ENCODE assay signal across 18 cellular contexts in genomic region chr19:19546751-19547162, GRCh38. TPM values are rescaled to one million over a fixed set of nuclear protein-coding genes. Genes with fewer than 3 reads are reported as not detected.
DNase-seq lines count a peak whose midpoint lies in the region; ATAC-seq and TF ChIP-seq lines count a peak whose summit lies in the region.
"Had no signal": no experiment of that assay in that cellular context is flagged by ENCODE, and none has a peak within 500 bp of the region (broad histone marks: within the 10 kb centered on the region; RNA-seq: fewer than 3 reads in every experiment).

No MANE protein-coding gene starts in this region.

- BruUV-seq in mammary epithelial cell (replicated peaks; lab: Mats Ljungman, UMichigan) (no TSS peak), MCF 10A (replicated peaks; lab: Mats Ljungman, UMichigan) (no TSS peak)

- H3K9me3 Mint-ChIP-seq in MCF 10A (ENCODE audit: unreplicated experiment), result no peaks in the 10 kb centered on the region
- H3K9me3 Mint-ChIP-seq in activated CD4-positive, alpha-beta memory T cell treated with anti-CD3 and anti-CD28 coated beads for 36 hours, result no peaks in the 10 kb centered on the region

- H2AFZ ChIP-seq in mammary epithelial cell (ENCODE audit: low read depth, low read length), result no peak overlapping the region
- H2AFZ ChIP-seq in SK-N-SH (ENCODE audit: low read depth), result no peak overlapping the region
- no peak overlapping the region for H2AFZ ChIP-seq in neuronal stem cell (ENCODE audit: low read length)

- intact Hi-C loops in mammary epithelial cell (cut with micrococcal nuclease) (no loop called here), MCF 10A (cut with micrococcal nuclease) (no loop called here), heart left ventricle (cut with DNase I) (no loop called here)
- intact Hi-C loops in activated CD4-positive, alpha-beta memory T cell treated with anti-CD3 and anti-CD28 coated beads for 36 hours (cut with micrococcal nuclease), result no loop called here

- in situ Hi-C loops in mammary epithelial cell (cut with MboI; ENCODE audit: low sequenced_read_pairs in 2 of 2), result no loop called here

- no peak overlapping the region for H3K14ac ChIP-seq in neuronal stem cell (ENCODE audit: low read length)

- H3K9ac ChIP-seq in mammary epithelial cell (ENCODE audit: insufficient read depth, low read length), result no peak overlapping the region
- H3K9ac ChIP-seq in SK-N-SH, result no peak overlapping the region
- H3K9ac ChIP-seq in neuronal stem cell (ENCODE audit: low read depth, low read length, poor library complexity), result peak overlapping the region; percentile 77
- H3K9ac ChIP-seq: BLaER1 treated with 17β-estradiol and CSF1 and Interleukin-3, amounts not matched to agents 10 nM and 100 nM had no signal

- no peak for TF ChIP-seq POLR2A in heart left ventricle (IDR thresholded peaks at IDR 0.05)

- no peaks in the 10 kb centered on the region for H3K9me2 ChIP-seq in SK-N-SH

- H2BK5ac ChIP-seq in neuronal stem cell (ENCODE audit: low read length), result peak overlapping the region; percentile 53

- no peak overlapping the region for H3K27ac ChIP-seq in mammary epithelial cell (ENCODE audit: insufficient read depth, low read depth, low read length)
- H3K27ac ChIP-seq in SK-N-SH (ENCODE audit: low read depth in 2 of 2, low read length in 1 of 2), result no peak overlapping the region
- H3K27ac ChIP-seq in heart left ventricle, result peak overlapping the region in 3 of 12 donors; percentile 66 to 79 (median 66)
- no peak overlapping the region for H3K27ac ChIP-seq in neuronal stem cell (replicated peaks; ENCODE audit: low read length)
- H3K27ac ChIP-seq: BLaER1 treated with 17β-estradiol and CSF1 and Interleukin-3, amounts not matched to agents 10 nM and 100 nM; Peyer's patch had no signal

- no peak overlapping the region for H3K4me3 ChIP-seq in mammary epithelial cell (replicated peaks in 1 of 3; ENCODE audit: insufficient read depth in 1 of 3, low read depth in 2 of 3, low read length in 3 of 3)
- no peak overlapping the region for H3K4me3 ChIP-seq in SK-N-SH (ENCODE audit: low read depth in 2 of 2, low read length in 1 of 2)
- no peak overlapping the region for H3K4me3 ChIP-seq in heart left ventricle
- no peak overlapping the region for H3K4me3 ChIP-seq in neuronal stem cell (ENCODE audit: low read length in 2 of 2)
- H3K4me3 ChIP-seq: BLaER1 treated with 17β-estradiol and CSF1 and Interleukin-3, amounts not matched to agents 10 nM and 100 nM; HAP-1; K562; Peyer's patch had no signal

- dilution Hi-C loops in mammary epithelial cell (cut with HindIII; ENCODE audit: low sequenced_read_pairs), result no loop called here

- ATAC-seq in heart left ventricle, result peak; percentile 49 to 77 (median 54)
- ATAC-seq in HG02852 (IDR thresholded peaks at IDR 0.05; ENCODE audit: unreplicated experiment), result no peak
- ATAC-seq in GM21528 (IDR thresholded peaks at IDR 0.05; ENCODE audit: low FRiP score, unreplicated experiment), result no peak
- ATAC-seq: K562 had no signal

- no peaks in the 10 kb centered on the region for H3K27me3 Mint-ChIP-seq in MCF 10A (ENCODE audit: insufficient read depth, unreplicated experiment)
- H3K27me3 Mint-ChIP-seq in activated CD4-positive, alpha-beta memory T cell treated with anti-CD3 and anti-CD28 coated beads for 36 hours, result no peaks in the 10 kb centered on the region

- no peaks in the 10 kb centered on the region for H3K27me3 ChIP-seq in mammary epithelial cell (ENCODE audit: insufficient read depth, low read length)
- H3K27me3 ChIP-seq in SK-N-SH (ENCODE audit: insufficient read depth), result no peaks in the 10 kb centered on the region
- peaks cover under 1 to 55% (median 11%) of the 10 kb centered on the region in 9 donors for H3K27me3 ChIP-seq in heart left ventricle
- no peaks in the 10 kb centered on the region for H3K27me3 ChIP-seq in neuronal stem cell (ENCODE audit: control insufficient read depth in 3 of 3, insufficient read depth in 3 of 3, low read depth in 1 of 3, low read length in 3 of 3)
- H3K27me3 ChIP-seq: BLaER1 treated with 17β-estradiol and CSF1 and Interleukin-3, amounts not matched to agents 10 nM and 100 nM; Peyer's patch had no signal

- H3K36me3 Mint-ChIP-seq in MCF 10A (ENCODE audit: insufficient read depth, unreplicated experiment), result no peaks in the 10 kb centered on the region
- H3K36me3 Mint-ChIP-seq in activated CD4-positive, alpha-beta memory T cell treated with anti-CD3 and anti-CD28 coated beads for 36 hours, result no peaks in the 10 kb centered on the region

- H4K91ac ChIP-seq in neuronal stem cell (ENCODE audit: low read depth, low read length, poor library complexity), result no peak overlapping the region

- peak overlapping the region; percentile 65 for H3K23ac ChIP-seq in neuronal stem cell (ENCODE audit: low read depth, low read length, poor library complexity)

- no peak for TF ChIP-seq RAD21 in SK-N-SH (IDR thresholded peaks at IDR 0.05; ENCODE audit: low read length)

- H3K4me2 ChIP-seq in mammary epithelial cell (ENCODE audit: insufficient read depth, low read depth, low read length) (peak overlapping the region; percentile 50), SK-N-SH (no peak overlapping the region), neuronal stem cell (ENCODE audit: insufficient read depth, low read length, poor library complexity, severe bottlenecking) (no peak overlapping the region)
- H3K4me2 ChIP-seq: BLaER1 treated with 17β-estradiol and CSF1 and Interleukin-3, amounts not matched to agents 10 nM and 100 nM had no signal

- H3F3A ChIP-seq in SK-N-SH (replicated peaks; ENCODE audit: insufficient read depth), result no peaks in the 10 kb centered on the region

- H4K20me1 ChIP-seq in mammary epithelial cell (ENCODE audit: insufficient read depth, low read length) (no peaks in the 10 kb centered on the region), SK-N-SH (ENCODE audit: insufficient read depth) (no peaks in the 10 kb centered on the region)
- H4K20me1 ChIP-seq: BLaER1 treated with 17β-estradiol and CSF1 and Interleukin-3, amounts not matched to agents 10 nM and 100 nM had no signal

- H3K18ac ChIP-seq in neuronal stem cell (ENCODE audit: low read length), result peak overlapping the region; percentile 80

- CTCF ChIA-PET in mammary epithelial cell (lab: Charles Lee; ENCODE audit: low non-redundant PET), result no interaction called here
- CTCF ChIA-PET in MCF 10A (lab: Yijun Ruan, JAX), result interaction anchor here (0.5 to 1.6 kb wide), 5 partner anchors 15 to 97 kb away, joined by 3 to 13 read pairs (median 5); partner anchors contain the start of gene GMIP
- CTCF ChIA-PET in SK-N-SH (lab: Yijun Ruan, JAX), result interaction anchor here (0.9 to 15.7 kb wide), 6 partner anchors 8 to 97 kb away, joined by 3 to 258 read pairs (median 6); partner anchors contain the start of genes CILP2, GMIP and YJEFN3
- CTCF ChIA-PET in activated CD4-positive, alpha-beta memory T cell treated with anti-CD3 and anti-CD28 coated beads for 36 hours (lab: Charles Lee), result interaction anchor here (1.3 to 1.4 kb wide), 2 partner anchors 14 to 414 kb away, joined by 3 to 8 read pairs; no protein-coding TSS in a partner anchor

- H3K9me3 ChIP-seq in mammary epithelial cell (replicated peaks; ENCODE audit: insufficient read depth, low read length) (no peaks in the 10 kb centered on the region), SK-N-SH (no peaks in the 10 kb centered on the region), heart left ventricle (no peaks in the 10 kb centered on the region), neuronal stem cell (replicated peaks in 1 of 2; ENCODE audit: control insufficient read depth in 2 of 2, insufficient read depth in 1 of 2, low read depth in 1 of 2, low read length in 2 of 2) (no peaks in the 10 kb centered on the region)
- H3K9me3 ChIP-seq: HAP-1, Peyer's patch had no signal

- 5% methylated on average over 14 of the region's 19 CpGs for WGBS in mammary epithelial cell (ENCODE audit: low coverage, missing lambda C conversion rate)
- WGBS in SK-N-SH (ENCODE audit: low lambda C conversion rate), result 73% methylated on average over 10 of the region's 19 CpGs
- 34 to 45% (median 38%) methylated on average over 13 to 19 of the region's 19 CpGs for WGBS in heart left ventricle, 4 donors
- no CpG with 5 or more reads among the region's 19 CpGs for WGBS in neuronal stem cell (ENCODE audit: extremely low coverage in 2 of 2, insufficient read length in 2 of 2, insufficient replicate concordance in 1 of 2), 2 donors

- TF ChIP-seq CTCF in mammary epithelial cell (conservative IDR thresholded peaks at IDR 0.05 in 1 of 2, IDR thresholded peaks at IDR 0.05 in 1 of 2; ENCODE audit: extremely low read depth in 1 of 2, insufficient read depth in 1 of 2, low read depth in 1 of 2, low read length in 2 of 2), result no peak
- no peak for TF ChIP-seq CTCF in MCF 10A (IDR thresholded peaks at IDR 0.05; ENCODE audit: unreplicated experiment)
- no peak for TF ChIP-seq CTCF in SK-N-SH (IDR thresholded peaks at IDR 0.05)
- no peak for TF ChIP-seq CTCF in heart left ventricle (IDR thresholded peaks at IDR 0.05)

- peak overlapping the region; percentile 31 for H2BK120ac ChIP-seq in neuronal stem cell (ENCODE audit: low read depth, low read length)

- DNase-seq in mammary epithelial cell (no peak), MCF 10A (ENCODE audit: unreplicated experiment) (no peak), SK-N-SH (peak; percentile 74), heart left ventricle (peak in 2 of 5 donors; percentile 38 to 79), neuronal stem cell (ENCODE audit: low spot score) (no peak)
- DNase-seq in activated CD4-positive, alpha-beta memory T cell treated with anti-CD3 and anti-CD28 coated beads for 36 hours, result no peak
- DNase-seq: DMS79 treated with DMSO at 0.1 percent for 48 hours, MV-4-11, NCI-H1436, NCI-H2081 treated with DMSO at 0.1 percent for 48 hours, NCI-H510A, NCI-H774, Peyer's patch had no signal

- H4K8ac ChIP-seq in neuronal stem cell (ENCODE audit: low read depth, low read length), result no peak overlapping the region

- no peak overlapping the region for H3K27ac Mint-ChIP-seq in MCF 10A (ENCODE audit: low read depth, unreplicated experiment)
- H3K27ac Mint-ChIP-seq in activated CD4-positive, alpha-beta memory T cell treated with anti-CD3 and anti-CD28 coated beads for 36 hours, result no peak overlapping the region

- POLR2A ChIA-PET in MCF 10A (lab: Yijun Ruan, JAX) (no interaction called here), SK-N-SH (lab: Yijun Ruan, JAX) (no interaction called here)
- POLR2A ChIA-PET in activated CD4-positive, alpha-beta memory T cell treated with anti-CD3 and anti-CD28 coated beads for 36 hours (lab: Charles Lee), result no interaction called here

- H3K4me3 Mint-ChIP-seq in MCF 10A (ENCODE audit: unreplicated experiment), result no peak overlapping the region
- H3K4me3 Mint-ChIP-seq in activated CD4-positive, alpha-beta memory T cell treated with anti-CD3 and anti-CD28 coated beads for 36 hours, result no peak overlapping the region

- H3K4me1 Mint-ChIP-seq in MCF 10A (ENCODE audit: insufficient read depth, unreplicated experiment), result peaks cover 6% of the 10 kb centered on the region
- peaks cover 3% of the 10 kb centered on the region for H3K4me1 Mint-ChIP-seq in activated CD4-positive, alpha-beta memory T cell treated with anti-CD3 and anti-CD28 coated beads for 36 hours (ENCODE audit: low read depth)

- H2AK5ac ChIP-seq in neuronal stem cell (ENCODE audit: low read depth, low read length), result peak overlapping the region; percentile 84

- no peak overlapping the region for H2BK15ac ChIP-seq in neuronal stem cell (ENCODE audit: low read length)

- H3K79me2 ChIP-seq in mammary epithelial cell (ENCODE audit: insufficient read depth, low read length) (no peaks in the 10 kb centered on the region), SK-N-SH (ENCODE audit: insufficient read depth) (no peaks in the 10 kb centered on the region)

- H3K36me3 ChIP-seq in mammary epithelial cell (ENCODE audit: insufficient read depth, low read length), result no peaks in the 10 kb centered on the region
- H3K36me3 ChIP-seq in SK-N-SH (replicated peaks in 1 of 2; ENCODE audit: control insufficient read depth in 1 of 2, insufficient read depth in 2 of 2, low read length in 1 of 2), result no peaks in the 10 kb centered on the region
- H3K36me3 ChIP-seq in heart left ventricle, result no peaks in the 10 kb centered on the region
- H3K36me3 ChIP-seq in neuronal stem cell (replicated peaks in 1 of 2; ENCODE audit: control insufficient read depth in 2 of 2, insufficient read depth in 2 of 2, low read length in 2 of 2), result no peaks in the 10 kb centered on the region
- H3K36me3 ChIP-seq: HAP-1, Peyer's patch had no signal

- no peak overlapping the region for H2BK12ac ChIP-seq in neuronal stem cell (ENCODE audit: low read length)

- H3K79me1 ChIP-seq in neuronal stem cell (ENCODE audit: low read depth, low read length), result no peaks in the 10 kb centered on the region

- H3K4ac ChIP-seq in neuronal stem cell (ENCODE audit: low read length), result no peak overlapping the region

- no peak for TF ChIP-seq EP300 in SK-N-SH (IDR thresholded peaks at IDR 0.05; ENCODE audit: borderline replicate concordance in 1 of 2, low read depth in 1 of 2, low read length in 1 of 2)

- peaks cover 6% of the 10 kb centered on the region for H3K4me1 ChIP-seq in mammary epithelial cell (ENCODE audit: insufficient read depth, low read length)
- H3K4me1 ChIP-seq in SK-N-SH (ENCODE audit: control insufficient read depth in 1 of 2, insufficient read depth in 2 of 2, low read depth in 1 of 2, low read length in 1 of 2), result peaks cover 0 to 16% of the 10 kb centered on the region in 2 experiments; a peak in 1 of 4 replicates
- peaks cover 0 to 32% (median 2%) of the 10 kb centered on the region in 12 donors for H3K4me1 ChIP-seq in heart left ventricle
- peaks cover 0 to 2% of the 10 kb centered on the region in 2 donors for H3K4me1 ChIP-seq in neuronal stem cell (ENCODE audit: control insufficient read depth in 2 of 2, insufficient read depth in 1 of 2, low read depth in 1 of 2, low read length in 2 of 2)
- H3K4me1 ChIP-seq: HAP-1, Peyer's patch had no signal

RNA-seq across cellular contexts. Expression of gene CILP2, which starts 8.7 kb away (rescaled TPM):
- total RNA-seq in mammary epithelial cell (1 to 10 TPM in 1 of 2 donors, under 1 TPM in 1; 0.67 to 1.1 TPM), MCF 10A (2022) (0.12 and 0.29 TPM in 2 replicates), heart left ventricle (under 1 TPM in 7 of 9 donors, not detected in 2; 0.07 to 0.61 (median 0.22) TPM)
- polyA plus RNA-seq in mammary epithelial cell (0.12 TPM), SK-N-SH (2012; rRNA removed) (0.96 and 1.9 TPM in 2 replicates), heart left ventricle (under 1 TPM; 0.08 to 0.24 TPM)
- 0.36 TPM for polyA minus RNA-seq in mammary epithelial cell
- polyA plus RNA-seq in SK-N-SH (2012; cell fraction: cytosol; rRNA removed), result 0.54 and 0.87 TPM in 2 replicates
- 3.1 and 3.9 TPM in 2 replicates for polyA plus RNA-seq in SK-N-SH (2012; cell fraction: nucleus; rRNA removed)
- 2.0 TPM for polyA plus RNA-seq in neuronal stem cell (2013, experiment 1 of 2)
- 2.1 TPM for polyA plus RNA-seq in neuronal stem cell (2013, experiment 2 of 2)
- total RNA-seq in activated CD4-positive, alpha-beta memory T cell treated with anti-CD3 and anti-CD28 coated beads for 36 hours, result under 1 TPM; 0.44 to 0.50 TPM
- total RNA-seq: Peyer's patch had no signal

RNA-seq across cellular contexts. Expression of gene YJEFN3, which starts 18.0 kb away (rescaled TPM):
- 1 to 10 TPM in 1 of 2 donors, under 1 TPM in 1; 0.17 to 4.1 TPM for total RNA-seq in mammary epithelial cell
- 0.68 TPM for polyA plus RNA-seq in mammary epithelial cell
- 0.16 TPM for polyA minus RNA-seq in mammary epithelial cell
- 11.9 and 21.7 TPM in 2 replicates for total RNA-seq in MCF 10A (2022)
- 7.2 and 7.5 TPM in 2 replicates for polyA plus RNA-seq in SK-N-SH (2012; rRNA removed)
- 0.84 and 0.97 TPM in 2 replicates for polyA plus RNA-seq in SK-N-SH (2012; cell fraction: cytosol; rRNA removed)
- 66.2 and 111 TPM in 2 replicates for polyA plus RNA-seq in SK-N-SH (2012; cell fraction: nucleus; rRNA removed)
- total RNA-seq in heart left ventricle, result 1 to 10 TPM in 8 of 9 donors, not detected in 1; 1.2 to 5.4 (median 2.3) TPM
- polyA plus RNA-seq in heart left ventricle, result 1 to 10 TPM; 3.6 to 5.3 TPM
- polyA plus RNA-seq in neuronal stem cell (2013, experiment 1 of 2), result 10.9 TPM
- polyA plus RNA-seq in neuronal stem cell (2013, experiment 2 of 2), result 9.9 TPM
- total RNA-seq in activated CD4-positive, alpha-beta memory T cell treated with anti-CD3 and anti-CD28 coated beads for 36 hours, result 1 to 10 TPM; 6.9 to 8.2 TPM

RNA-seq across cellular contexts. Expression of gene NDUFA13, which starts 30.7 kb away (rescaled TPM):
- total RNA-seq in mammary epithelial cell, result 100 to 1,000 TPM; 136 to 221 TPM
- polyA plus RNA-seq in mammary epithelial cell, result 444 TPM
- polyA minus RNA-seq in mammary epithelial cell, result 141 TPM
- total RNA-seq in MCF 10A (2022), result 354 and 393 TPM in 2 replicates
- 1,643 and 1,828 TPM in 2 replicates for polyA plus RNA-seq in SK-N-SH (2012; rRNA removed)
- polyA plus RNA-seq in SK-N-SH (2012; cell fraction: cytosol; rRNA removed), result 1,527 and 1,826 TPM in 2 replicates
- 640 and 822 TPM in 2 replicates for polyA plus RNA-seq in SK-N-SH (2012; cell fraction: nucleus; rRNA removed)
- total RNA-seq in heart left ventricle, result 1,000 to 10,000 TPM in 3 of 9 donors, 100 to 1,000 TPM in 6; 101 to 1,154 (median 960) TPM
- 1,000 to 10,000 TPM in 1 of 2 donors, 100 to 1,000 TPM in 1; 856 to 1,476 TPM for polyA plus RNA-seq in heart left ventricle
- polyA plus RNA-seq in neuronal stem cell (2013, experiment 1 of 2), result 218 TPM
- 213 TPM for polyA plus RNA-seq in neuronal stem cell (2013, experiment 2 of 2)
- 100 to 1,000 TPM; 365 to 374 TPM for total RNA-seq in activated CD4-positive, alpha-beta memory T cell treated with anti-CD3 and anti-CD28 coated beads for 36 hours

RNA-seq across cellular contexts. Expression of gene TSSK6, which starts 31.4 kb away (rescaled TPM):
- total RNA-seq in mammary epithelial cell, result 1 to 10 TPM; 2.7 to 2.8 TPM
- polyA plus RNA-seq in mammary epithelial cell, result 0.88 TPM
- not detected for polyA minus RNA-seq in mammary epithelial cell
- total RNA-seq in MCF 10A (2022), result 4.8 and 6.6 TPM in 2 replicates
- polyA plus RNA-seq in SK-N-SH (2012; rRNA removed), result 2.3 and 3.1 TPM in 2 replicates
- polyA plus RNA-seq in SK-N-SH (2012; cell fraction: cytosol; rRNA removed), result 0.98 and 1.6 TPM in 2 replicates
- 3.3 and 4.1 TPM in 2 replicates for polyA plus RNA-seq in SK-N-SH (2012; cell fraction: nucleus; rRNA removed)
- 1 to 10 TPM in 1 of 9 donors, under 1 TPM in 8; 0.28 to 1.0 (median 0.54) TPM for total RNA-seq in heart left ventricle
- polyA plus RNA-seq in heart left ventricle, result under 1 TPM; 0.57 to 0.61 TPM
- 2.3 TPM for polyA plus RNA-seq in neuronal stem cell (2013, experiment 1 of 2)
- polyA plus RNA-seq in neuronal stem cell (2013, experiment 2 of 2), result 2.2 TPM
- total RNA-seq in activated CD4-positive, alpha-beta memory T cell treated with anti-CD3 and anti-CD28 coated beads for 36 hours, result 1 to 10 TPM; 3.1 to 4.7 TPM

Comparison
In these comparisons a context has a peak if more than half of its experiments do, and no peak if none do; other contexts are left out.
1. ATAC-seq: peak in heart left ventricle (4 of 4); none in HG02852 (single experiment) and GM21528 (single experiment).